In genomic region chr5:23033864-23034263, GRCh38 we compare ENCODE assay signal across 33 cellular contexts.
DNase-seq lines count a peak whose midpoint lies in the region; ATAC-seq, FAIRE-seq and TF ChIP-seq lines count a peak whose summit lies in the region.
"Had no signal": no experiment of that assay in that cellular context is flagged by ENCODE, and none has a peak within 500 bp of the region (broad histone marks: within the 10 kb centered on the region; RNA-seq: fewer than 3 reads in every experiment).

No MANE protein-coding gene starts in this region.

- CTCF ChIA-PET in HepG2 (lab: Yijun Ruan, JAX; ENCODE audit: low intra/inter-chr PET ratio, low total read pairs) (no interaction called here), GM12878 (lab: Yijun Ruan, JAX) (no interaction called here)

- H4K20me1 ChIP-seq in HepG2 (ENCODE audit: insufficient read depth, low read length) (no peaks in the 10 kb centered on the region), GM12878 (ENCODE audit: control insufficient read depth, insufficient read depth) (no peaks in the 10 kb centered on the region)
- H4K20me1 ChIP-seq: BLaER1; BLaER1 treated with 17β-estradiol and CSF1 and Interleukin-3, amounts not matched to agents 10 nM and 100 nM had no signal

- no peak for TF ChIP-seq POLR2A in HepG2 (IDR thresholded peaks at IDR 0.05; ENCODE audit: insufficient read depth in 1 of 2, low read depth in 2 of 2, low read length in 2 of 2)
- no peak for TF ChIP-seq POLR2A in GM12878 (IDR thresholded peaks at IDR 0.05; ENCODE audit: low read depth, low read length)

- in situ Hi-C loops in HepG2 (cut with HindIII; ENCODE audit: extremely low pct_ligation_motif_present, low pct_unique_long_range_greater_than_20kb) (no loop called here), Caki2 (cut with HindIII; ENCODE audit: low pct_unique_long_range_greater_than_20kb, low sequenced_read_pairs) (no loop called here), GM12878 (cut with MboI) (no loop called here)

- H3K4me2 ChIP-seq in HepG2 (ENCODE audit: low read depth, low read length) = no peak overlapping the region
- H3K4me2 ChIP-seq in GM12878 (ENCODE audit: control insufficient read depth, insufficient read depth) = no peak overlapping the region
- H3K4me2 ChIP-seq: A549; BLaER1; BLaER1 treated with 17β-estradiol and CSF1 and Interleukin-3, amounts not matched to agents 10 nM and 100 nM had no signal

- H3K27ac ChIP-seq in liver (ENCODE audit: low read depth in 1 of 2, low read length in 2 of 2) = no peak overlapping the region
- H3K27ac ChIP-seq in HepG2 (ENCODE audit: extremely low read length, insufficient read depth, low read length) = no peak overlapping the region
- no peak overlapping the region for H3K27ac ChIP-seq in GM12878 (ENCODE audit: control insufficient read depth, insufficient read depth)
- H3K27ac ChIP-seq: 22Rv1; A549; BLaER1; BLaER1 treated with 17β-estradiol and CSF1 and Interleukin-3, amounts not matched to agents 10 nM and 100 nM; C4-2B had no signal

- peaks cover 0 to 9% (median 3%) of the 10 kb centered on the region in 4 donors for H3K4me1 ChIP-seq in liver (ENCODE audit: control insufficient read depth in 4 of 4, insufficient read depth in 4 of 4, low read length in 3 of 4)
- no peaks in the 10 kb centered on the region for H3K4me1 ChIP-seq in HepG2 (ENCODE audit: insufficient read depth, low read length)
- H3K4me1 ChIP-seq in GM12878 (ENCODE audit: control insufficient read depth, insufficient read depth, low read length) = no peaks in the 10 kb centered on the region
- H3K4me1 ChIP-seq: A549; BE2C; BLaER1; BLaER1 treated with 17β-estradiol and CSF1 and Interleukin-3, amounts not matched to agents 10 nM and 100 nM; Caco-2 had no signal

- RAD21 ChIA-PET in GM12878 (lab: Charles Lee; ENCODE audit: unreplicated experiment) = interaction anchor here (1.6 kb wide), 1 partner anchor 8 kb away, joined by 4 read pairs; no protein-coding TSS in a partner anchor

- DNase-seq in HepG2 (ENCODE audit: low spot score) (no peak), Caki2 (ENCODE audit: low read depth) (peak; percentile 2), GM12878 (ENCODE audit: low read depth, low spot score) (no peak)
- DNase-seq: 8988T; ACHN; AML-193; BE2C; C1 segment of cervical spinal cord; Caco-2; Calu3; CD4-positive, alpha-beta memory T cell; CD4-positive, alpha-beta T cell; CD4-positive, CD25-positive, alpha-beta regulatory T cell; CD8-positive, alpha-beta memory T cell; CD8-positive, alpha-beta T cell; COR-L47; DMS 273 treated with DMSO at 0.1 percent for 48 hours; DMS153; DMS53; DMS79; DMS79 treated with DMSO at 0.1 percent for 48 hours; DND-41; EL had no signal

- TF ChIP-seq RAD21 in liver (IDR thresholded peaks at IDR 0.05) (no peak), HepG2 (CRISPR knock-in tag; IDR thresholded peaks at IDR 0.05) (no peak), GM12878 (IDR thresholded peaks at IDR 0.05; ENCODE audit: insufficient read depth, low read depth, low read length) (no peak)

- ATAC-seq in HepG2 (no peak), GM12878 (peak; percentile 33), HG03442 (IDR thresholded peaks at IDR 0.05; ENCODE audit: unreplicated experiment) (no peak), GM18867 (IDR thresholded peaks at IDR 0.05; ENCODE audit: unreplicated experiment) (no peak)
- ATAC-seq: A549; CD8-positive, alpha-beta T cell had no signal

- H3K27me3 ChIP-seq in liver (ENCODE audit: control insufficient read depth in 4 of 4, insufficient read depth in 4 of 4, low read length in 3 of 4) = no peaks in the 10 kb centered on the region
- no peaks in the 10 kb centered on the region for H3K27me3 ChIP-seq in HepG2 (ENCODE audit: control insufficient read depth in 1 of 2, insufficient read depth in 2 of 2, low read length in 2 of 2)
- H3K27me3 ChIP-seq in GM12878 (replicated peaks in 1 of 2; ENCODE audit: control insufficient read depth in 2 of 2, insufficient read depth in 2 of 2, low read length in 1 of 2) = no peaks in the 10 kb centered on the region
- H3K27me3 ChIP-seq: BE2C; BLaER1; BLaER1 treated with 17β-estradiol and CSF1 and Interleukin-3, amounts not matched to agents 10 nM and 100 nM had no signal

- FAIRE-seq in HepG2 (lab: Jason Lieb, UNC) (no peak), GM12878 (lab: Jason Lieb, UNC) (no peak)
- FAIRE-seq: A204.1, A549, D721Med had no signal

- intact Hi-C loops in HepG2 (cut with micrococcal nuclease; ENCODE audit: unreplicated experiment) = no loop called here
- intact Hi-C loops in GM12878 (cut with micrococcal nuclease; ENCODE audit: unreplicated experiment) = no loop called here

- no peak overlapping the region for H2AFZ ChIP-seq in HepG2 (ENCODE audit: low read length)
- H2AFZ ChIP-seq in GM12878 (ENCODE audit: control insufficient read depth, low read depth, low read length) = no peak overlapping the region

- H3K36me3 ChIP-seq in liver (ENCODE audit: control insufficient read depth in 4 of 4, insufficient read depth in 3 of 4, low read depth in 1 of 4, low read length in 3 of 4) (no peaks in the 10 kb centered on the region), HepG2 (replicated peaks in 1 of 2; ENCODE audit: control insufficient read depth in 1 of 2, insufficient read depth in 2 of 2, low read length in 2 of 2) (no peaks in the 10 kb centered on the region), GM12878 (ENCODE audit: control insufficient read depth in 2 of 2, insufficient read depth in 2 of 2, low read length in 1 of 2) (no peaks in the 10 kb centered on the region)
- H3K36me3 ChIP-seq: BE2C; BLaER1; BLaER1 treated with 17β-estradiol and CSF1 and Interleukin-3, amounts not matched to agents 10 nM and 100 nM had no signal

- H3K4me3 ChIP-seq in liver (ENCODE audit: low read depth in 1 of 3, low read length in 3 of 3) (no peak overlapping the region), HepG2 (replicated peaks in 1 of 3; ENCODE audit: insufficient read depth in 1 of 3, low read depth in 2 of 3, low read length in 3 of 3) (no peak overlapping the region), GM12878 (no peak overlapping the region)
- H3K4me3 ChIP-seq: A549; BLaER1; BLaER1 treated with 17β-estradiol and CSF1 and Interleukin-3, amounts not matched to agents 10 nM and 100 nM had no signal

- TF ChIP-seq CTCF in liver (IDR thresholded peaks at IDR 0.05; ENCODE audit: low read depth, low read length, missing input control) (no peak), HepG2 (CRISPR knock-in tag; IDR thresholded peaks at IDR 0.05) (no peak), GM12878 (IDR thresholded peaks at IDR 0.05 in 2 of 3, conservative IDR thresholded peaks at IDR 0.05 in 1 of 3; ENCODE audit: control insufficient read depth in 2 of 3, extremely low read depth in 1 of 3, insufficient read depth in 1 of 3, low read depth in 3 of 3, low read length in 3 of 3) (no peak)

- H3K9ac ChIP-seq in liver (ENCODE audit: low read depth in 1 of 2, low read length in 2 of 2) = no peak overlapping the region
- H3K9ac ChIP-seq in HepG2 (ENCODE audit: insufficient read depth, low read depth, low read length) = no peak overlapping the region
- H3K9ac ChIP-seq in GM12878 (ENCODE audit: control insufficient read depth, insufficient read depth, low read length) = no peak overlapping the region
- H3K9ac ChIP-seq: BLaER1; BLaER1 treated with 17β-estradiol and CSF1 and Interleukin-3, amounts not matched to agents 10 nM and 100 nM had no signal

- POLR2A ChIA-PET in HepG2 (lab: Yijun Ruan, JAX) = no interaction called here
- POLR2A ChIA-PET in GM12878 (lab: Charles Lee) = no interaction called here

- SMC1A ChIA-PET in GM12878 (lab: Charles Lee; ENCODE audit: uncharacterized antibody, unreplicated experiment) = interaction anchor here (1.1 to 1.6 kb wide), 3 partner anchors 19 to 76 kb away, joined by 3 read pairs; no protein-coding TSS in a partner anchor

- H3K9me3 ChIP-seq in liver (ENCODE audit: control insufficient read depth in 4 of 4, low read length in 3 of 4) (peaks cover 0 to 3% (median 3%) of the 10 kb centered on the region in 4 donors), HepG2 (ENCODE audit: low read length) (peaks cover 40% of the 10 kb centered on the region), GM12878 (replicated peaks; ENCODE audit: control insufficient read depth, insufficient read depth, low read length) (no peaks in the 10 kb centered on the region)
- H3K9me3 ChIP-seq: A549; BE2C; BLaER1; BLaER1 treated with 17β-estradiol and CSF1 and Interleukin-3, amounts not matched to agents 10 nM and 100 nM; Caco-2 had no signal

- H3K79me2 ChIP-seq in HepG2 (ENCODE audit: insufficient read depth, low read length) (no peaks in the 10 kb centered on the region), GM12878 (ENCODE audit: control insufficient read depth, insufficient read depth, low read length) (no peaks in the 10 kb centered on the region)

- 86% methylated on average over 1 of the region's 1 CpG for WGBS in liver
- 33% methylated on average over 1 of the region's 1 CpG for WGBS in HepG2 (ENCODE audit: low lambda C conversion rate)
- 0% methylated on average over 1 of the region's 1 CpG for WGBS in GM12878 (ENCODE audit: insufficient coverage, insufficient replicate concordance, low lambda C conversion rate, missing lambda C conversion rate)

- TF ChIP-seq EP300 in HepG2 (IDR thresholded peaks at IDR 0.05; ENCODE audit: low read depth in 2 of 2, low read length in 2 of 2) (no peak), HepG2 (CRISPR knock-in tag; IDR thresholded peaks at IDR 0.05; ENCODE audit: borderline replicate concordance) (no peak), GM12878 (IDR thresholded peaks at IDR 0.05; ENCODE audit: borderline replicate concordance in 1 of 2, control insufficient read depth in 1 of 2, low read depth in 2 of 2, low read length in 2 of 2) (no peak)

- no TSS peak for BruUV-seq in HepG2 (replicated peaks; lab: Mats Ljungman, UMichigan)
- BruUV-seq in GM12878 (replicated peaks; lab: Mats Ljungman, UMichigan) = no TSS peak

TF ChIP-seq in liver, 16 proteins besides CTCF, POLR2A, EP300 and RAD21 (continues in another document):
- no peak for TF ChIP-seq RXRA (IDR thresholded peaks at IDR 0.05)
- peak; percentile 24 for TF ChIP-seq SP1 (IDR thresholded peaks at IDR 0.05)
- peak; percentile 39 for TF ChIP-seq HNF4G (IDR thresholded peaks at IDR 0.05)

TF ChIP-seq in HepG2, 621 proteins besides CTCF, POLR2A, EP300 and RAD21 (continues in another document):
- TF ChIP-seq ZKSCAN5 (CRISPR knock-in tag; IDR thresholded peaks at IDR 0.05) (no peak), MXD4 (CRISPR knock-in tag; IDR thresholded peaks at IDR 0.05) (no peak), HNF4A (CRISPR knock-in tag; IDR thresholded peaks at IDR 0.05) (no peak)

TF ChIP-seq in GM12878, 131 proteins besides CTCF, POLR2A, EP300 and RAD21:
- TF ChIP-seq MTA2 (IDR thresholded peaks at IDR 0.05; ENCODE audit: low read depth) (peak; percentile 19; the same call in 1 of the 2 replicates), MEF2B (IDR thresholded peaks at IDR 0.05; ENCODE audit: partially characterized antibody, poor library complexity, severe bottlenecking) (peak; percentile 69), HDAC2 (IDR thresholded peaks at IDR 0.05) (no peak)
